23 cellular contexts compared by ENCODE assay signal in the genomic region with DNA sequence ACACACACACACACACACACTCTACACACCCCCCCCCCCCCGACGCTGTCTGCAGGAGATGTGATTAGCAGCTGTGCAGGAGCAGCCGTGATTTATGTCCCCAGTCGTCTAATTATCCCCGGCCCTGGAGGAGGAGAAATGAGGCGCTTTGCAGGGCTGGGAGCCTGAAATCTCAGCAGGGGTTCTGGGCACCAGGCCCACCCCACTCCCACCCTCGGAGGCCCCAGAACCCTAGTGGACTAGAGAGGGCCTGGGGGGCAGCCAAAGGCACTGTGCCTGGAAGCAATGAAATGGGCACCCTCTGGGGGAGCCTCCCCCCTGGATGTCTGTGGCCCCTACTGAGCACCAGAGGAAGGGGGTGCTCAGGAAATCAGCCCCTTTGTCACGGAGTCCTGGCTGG.
A peak's percentile ranks its signal among the peaks of the same experiment; 100 is the strongest.
DNase-seq lines count a peak whose midpoint lies in the region; ATAC-seq and TF ChIP-seq lines count a peak whose summit lies in the region.
"Had no signal": no experiment of that assay in that cellular context is flagged by ENCODE, and none has a peak within 500 bp of the region (broad histone marks: within the 10 kb centered on the region; RNA-seq: fewer than 3 reads in every experiment).

No MANE protein-coding gene starts in this region.

- ATAC-seq in GM21825 (IDR thresholded peaks at IDR 0.05; ENCODE audit: unreplicated experiment): no peak

- TF ChIP-seq CTCF in nephron progenitor cell (IDR thresholded peaks at IDR 0.05): no peak

- DNase-seq in NCI-H345 (lab: John Stamatoyannopoulos, UW): peak; percentile 17
- DNase-seq in NCI-H345 treated with DMSO at 0.1 percent for 48 hours (lab: John Stamatoyannopoulos, UW; ENCODE audit: unreplicated experiment): no peak
- peak; percentile 7 for DNase-seq in NCI-H146 treated with DMSO at 0.1 percent for 48 hours (lab: John Stamatoyannopoulos, UW; ENCODE audit: unreplicated experiment)
- peak; percentile 87 for DNase-seq in NCI-H82 (lab: John Stamatoyannopoulos, UW)
- peak; percentile 44 for DNase-seq in nephron progenitor cell
- DNase-seq in activated T-helper 1 cell treated with anti-CD3 and anti-CD28 coated beads, Interleukin-12 subunit alpha, Interleukin-12 subunit beta, Interleukin-2, Interleukin-4 antibody, amounts not matched to agents 30 ng/mL and 10 ng/mL and 1 ng/mL, durations not matched to agents 14 hours and 24 hours and 36 hours (ENCODE audit: low spot score): no peak
- no peak for DNase-seq in activated CD4-positive, alpha-beta T cell treated with anti-CD3 and anti-CD28 coated beads, Interleukin-2, amount 50 U/mL, for 1 hour
- DNase-seq: 8988T; activated B cell treated with CpG ODN at 0.5 μM for 24 hours; activated CD4-positive, alpha-beta memory T cell treated with anti-CD3 and anti-CD28 coated beads for 36 hours; activated effector memory CD4-positive, alpha-beta T cell treated with anti-CD3 and anti-CD28 coated beads, Interleukin-2, amount 50 U/mL, for 16 hours; Calu3; effector CD8-positive, alpha-beta T cell; EL; foreskin keratinocyte; GOT3; hippocampal formation; mucosa of descending colon; NCI-H2029; upper lobe of left lung had no signal

- no peak overlapping the region for H3K4me3 Mint-ChIP-seq in nephron progenitor cell
- no peak overlapping the region for H3K4me3 Mint-ChIP-seq in activated T-helper 1 cell treated with anti-CD3 and anti-CD28 coated beads, Interleukin-12 subunit alpha, Interleukin-12 subunit beta, Interleukin-2, Interleukin-4 antibody, amounts not matched to agents 30 ng/mL and 10 ng/mL and 1 ng/mL, durations not matched to agents 14 hours and 24 hours and 36 hours
- H3K4me3 Mint-ChIP-seq: activated B cell treated with CpG ODN at 0.5 μM for 24 hours; activated CD4-positive, alpha-beta memory T cell treated with anti-CD3 and anti-CD28 coated beads for 36 hours; B cell; T-helper 2 cell treated with Interferon-gamma antibody and Interleukin-4, amounts not matched to agents 5 μg/mL and 100 μg/mL, for 36 hours had no signal

- H3K36me3 Mint-ChIP-seq in nephron progenitor cell (ENCODE audit: low read depth): no peaks in the 10 kb centered on the region
- H3K36me3 Mint-ChIP-seq in activated T-helper 1 cell treated with anti-CD3 and anti-CD28 coated beads, Interleukin-12 subunit alpha, Interleukin-12 subunit beta, Interleukin-2, Interleukin-4 antibody, amounts not matched to agents 30 ng/mL and 10 ng/mL and 1 ng/mL, durations not matched to agents 14 hours and 24 hours and 36 hours (ENCODE audit: low read depth): no peaks in the 10 kb centered on the region
- H3K36me3 Mint-ChIP-seq: activated CD4-positive, alpha-beta memory T cell treated with anti-CD3 and anti-CD28 coated beads for 36 hours had no signal

- H3K27me3 Mint-ChIP-seq in nephron progenitor cell (ENCODE audit: low read depth, poor library complexity): peaks cover 14% of the 10 kb centered on the region
- peaks cover 2% of the 10 kb centered on the region for H3K27me3 Mint-ChIP-seq in activated T-helper 1 cell treated with anti-CD3 and anti-CD28 coated beads, Interleukin-12 subunit alpha, Interleukin-12 subunit beta, Interleukin-2, Interleukin-4 antibody, amounts not matched to agents 30 ng/mL and 10 ng/mL and 1 ng/mL, durations not matched to agents 14 hours and 24 hours and 36 hours (ENCODE audit: insufficient read depth)

- H3K4me1 Mint-ChIP-seq in nephron progenitor cell: peaks cover 41% of the 10 kb centered on the region
- peaks cover 6% of the 10 kb centered on the region for H3K4me1 Mint-ChIP-seq in activated T-helper 1 cell treated with anti-CD3 and anti-CD28 coated beads, Interleukin-12 subunit alpha, Interleukin-12 subunit beta, Interleukin-2, Interleukin-4 antibody, amounts not matched to agents 30 ng/mL and 10 ng/mL and 1 ng/mL, durations not matched to agents 14 hours and 24 hours and 36 hours (ENCODE audit: low read depth)

- intact Hi-C loops in activated T-helper 1 cell treated with anti-CD3 and anti-CD28 coated beads, Interleukin-12 subunit alpha, Interleukin-12 subunit beta, Interleukin-2, Interleukin-4 antibody, amounts not matched to agents 30 ng/mL and 10 ng/mL and 1 ng/mL, durations not matched to agents 14 hours and 24 hours and 36 hours (cut with micrococcal nuclease): no loop called here

- H3K9me3 Mint-ChIP-seq in nephron progenitor cell: no peaks in the 10 kb centered on the region
- H3K9me3 Mint-ChIP-seq in activated T-helper 1 cell treated with anti-CD3 and anti-CD28 coated beads, Interleukin-12 subunit alpha, Interleukin-12 subunit beta, Interleukin-2, Interleukin-4 antibody, amounts not matched to agents 30 ng/mL and 10 ng/mL and 1 ng/mL, durations not matched to agents 14 hours and 24 hours and 36 hours: no peaks in the 10 kb centered on the region
- H3K9me3 Mint-ChIP-seq: activated B cell treated with CpG ODN at 0.5 μM for 24 hours; activated CD4-positive, alpha-beta memory T cell treated with anti-CD3 and anti-CD28 coated beads for 36 hours; T-helper 2 cell treated with Interferon-gamma antibody and Interleukin-4, amounts not matched to agents 5 μg/mL and 100 μg/mL, for 36 hours had no signal

- H3K27ac Mint-ChIP-seq in nephron progenitor cell: peak overlapping the region; percentile 97
- no peak overlapping the region for H3K27ac Mint-ChIP-seq in activated T-helper 1 cell treated with anti-CD3 and anti-CD28 coated beads, Interleukin-12 subunit alpha, Interleukin-12 subunit beta, Interleukin-2, Interleukin-4 antibody, amounts not matched to agents 30 ng/mL and 10 ng/mL and 1 ng/mL, durations not matched to agents 14 hours and 24 hours and 36 hours
- H3K27ac Mint-ChIP-seq: activated B cell treated with CpG ODN at 0.5 μM for 24 hours; activated CD4-positive, alpha-beta memory T cell treated with anti-CD3 and anti-CD28 coated beads for 36 hours; T-helper 2 cell treated with Interferon-gamma antibody and Interleukin-4, amounts not matched to agents 5 μg/mL and 100 μg/mL, for 36 hours had no signal

Comparison
In these comparisons a context has a peak if more than half of its experiments do, and no peak if none do; other contexts are left out.
1. DNase-seq: peak in NCI-H345 (single experiment), NCI-H146 treated with DMSO at 0.1 percent for 48 hours (single experiment), NCI-H82 (single experiment) and nephron progenitor cell (single experiment); none in NCI-H345 treated with DMSO at 0.1 percent for 48 hours (single experiment), activated T-helper 1 cell treated with anti-CD3 and anti-CD28 coated beads, Interleukin-12 subunit alpha, Interleukin-12 subunit beta, Interleukin-2, Interleukin-4 antibody, amounts not matched to agents 30 ng/mL and 10 ng/mL and 1 ng/mL, durations not matched to agents 14 hours and 24 hours and 36 hours (single experiment) and activated CD4-positive, alpha-beta T cell treated with anti-CD3 and anti-CD28 coated beads, Interleukin-2, amount 50 U/mL, for 1 hour (single experiment).